In the genomic region with DNA sequence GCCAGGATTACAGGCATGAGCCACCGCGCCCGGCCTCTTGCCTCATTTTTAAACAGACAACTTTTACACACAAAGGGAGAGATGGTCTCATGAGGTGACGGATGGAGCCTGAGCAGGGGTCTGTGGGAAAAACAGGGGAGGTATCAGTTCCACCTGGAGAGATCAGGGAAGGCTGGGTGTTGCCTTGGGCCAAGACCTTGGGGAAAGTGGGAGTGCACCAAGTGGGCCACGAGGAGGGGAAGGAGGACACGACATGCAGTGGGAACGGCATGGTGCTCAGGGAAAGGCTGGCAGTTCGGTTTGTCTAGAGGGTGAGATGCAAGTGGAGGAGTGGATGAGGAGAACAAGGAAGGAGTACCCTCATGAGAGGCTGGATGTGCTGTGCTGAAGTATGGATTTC, we compare ENCODE assay signal across 24 cellular contexts.
"Had no signal": no experiment of that assay in that cellular context is flagged by ENCODE, and none has a peak within 500 bp of the region (broad histone marks: within the 10 kb centered on the region; RNA-seq: fewer than 3 reads in every experiment).

No MANE protein-coding gene starts in this region.

- H3K27ac ChIP-seq: epithelial cell of prostate, esophagus squamous epithelium, gastroesophageal sphincter, left ventricle myocardium inferior, lower lobe of right lung, psoas muscle, right lobe of liver, spleen, testis, tibial nerve, uterus had no signal

- H3K27me3 Mint-ChIP-seq: memory B cell; natural killer cell treated with Interleukin-12 subunit alpha and Interleukin-12 subunit beta and Interleukin-15 and Interleukin-18, amount 100 ng/mL, for 72 hours had no signal

- H3K4me3 ChIP-seq: esophagus squamous epithelium, gastroesophageal sphincter, left ventricle myocardium inferior, lower lobe of right lung, psoas muscle, right lobe of liver, spleen, testis, tibial nerve, uterus had no signal

- H3K9me3 ChIP-seq: esophagus squamous epithelium, gastroesophageal sphincter, lower lobe of right lung, psoas muscle, right lobe of liver, testis, uterus had no signal

- DNase-seq: effector memory CD8-positive, alpha-beta T cell; esophagus squamous epithelium; foreskin fibroblast; immature natural killer cell; left ventricle myocardium inferior; lower lobe of right lung; psoas muscle; retina; right lobe of liver; spleen; stimulated activated CD4-positive, alpha-beta T cell treated with anti-CD3 and anti-CD28 coated beads, Interleukin-15, amount 100 ng/mL, for 24 hours; stimulated activated CD4-positive, alpha-beta T cell treated with anti-CD3 and anti-CD28 coated beads, Interleukin-1b, Interleukin-23, amount 100 ng/mL, for 48 hours; stimulated activated CD4-positive, alpha-beta T cell treated with anti-CD3 and anti-CD28 coated beads, Interleukin-4, amount 100 ng/mL, for 24 hours; stimulated activated naive B cell treated with anti-CD40 and anti-IgM and Interleukin-4, amounts not matched to agents 10 μg/mL and 1 μg/mL and 100 μg/mL, for 72 hours; stimulated activated naive CD8-positive, alpha-beta T cell treated with anti-CD3 and anti-CD28 coated beads, Interleukin-15, amount 100 ng/mL, for 72 hours; testis; uterus had no signal

- H3K36me3 ChIP-seq: uterus had no signal

- H3K27me3 ChIP-seq: esophagus squamous epithelium, gastroesophageal sphincter, right lobe of liver, testis, tibial nerve, uterus had no signal

- H3K4me1 Mint-ChIP-seq: memory B cell; mesothelial cell of epicardium; stimulated activated naive B cell treated with anti-CD40 and anti-IgM and Interleukin-4, amounts not matched to agents 10 μg/mL and 1 μg/mL and 100 μg/mL, for 72 hours; stimulated activated naive CD8-positive, alpha-beta T cell treated with anti-CD3 and anti-CD28 coated beads, Interleukin-15, amount 100 ng/mL, for 72 hours had no signal

- H3K9me3 Mint-ChIP-seq: effector memory CD8-positive, alpha-beta T cell; immature natural killer cell; natural killer cell treated with Interleukin-12 subunit alpha and Interleukin-12 subunit beta and Interleukin-15 and Interleukin-18, amount 100 ng/mL, for 72 hours had no signal

- H3K4me3 Mint-ChIP-seq: dendritic cell treated with granulocyte-macrophage colony-stimulating factor and Interleukin-4, amounts not matched to agents 40 ng/mL and 50 ng/mL, for 4 days; effector memory CD8-positive, alpha-beta T cell; immature natural killer cell; memory B cell; mesothelial cell of epicardium; natural killer cell treated with Interleukin-12 subunit alpha and Interleukin-12 subunit beta and Interleukin-15 and Interleukin-18, amount 100 ng/mL, for 72 hours; stimulated activated naive B cell treated with anti-CD40 and anti-IgM and Interleukin-4, amounts not matched to agents 10 μg/mL and 1 μg/mL and 100 μg/mL, for 72 hours; stimulated activated naive CD8-positive, alpha-beta T cell treated with anti-CD3 and anti-CD28 coated beads, Interleukin-15, amount 100 ng/mL, for 72 hours had no signal

- H3K27ac Mint-ChIP-seq: dendritic cell treated with granulocyte-macrophage colony-stimulating factor and Interleukin-4, amounts not matched to agents 40 ng/mL and 50 ng/mL, for 4 days; immature natural killer cell; memory B cell; mesothelial cell of epicardium; natural killer cell treated with Interleukin-12 subunit alpha and Interleukin-12 subunit beta and Interleukin-15 and Interleukin-18, amount 100 ng/mL, for 72 hours; stimulated activated naive B cell treated with anti-CD40 and anti-IgM and Interleukin-4, amounts not matched to agents 10 μg/mL and 1 μg/mL and 100 μg/mL, for 72 hours; stimulated activated naive CD8-positive, alpha-beta T cell treated with anti-CD3 and anti-CD28 coated beads, Interleukin-15, amount 100 ng/mL, for 72 hours had no signal

- H3K4me1 ChIP-seq: esophagus squamous epithelium, gastroesophageal sphincter, left ventricle myocardium inferior, lower lobe of right lung, psoas muscle, right lobe of liver, spleen, testis, tibial nerve, uterus had no signal
